In genomic region chr7:64613653-64614052, GRCh38 we compare ENCODE assay signal across 22 cellular contexts. TPM values are rescaled to one million over a fixed set of nuclear protein-coding genes. Genes with fewer than 3 reads are reported as not detected.
DNase-seq lines count a peak whose midpoint lies in the region; ATAC-seq and TF ChIP-seq lines count a peak whose summit lies in the region.
"Had no signal": no experiment of that assay in that cellular context is flagged by ENCODE, and none has a peak within 500 bp of the region (broad histone marks: within the 10 kb centered on the region; RNA-seq: fewer than 3 reads in every experiment).

No MANE protein-coding gene starts in this region.

- no peaks in the 10 kb centered on the region for H3K4me1 ChIP-seq in suprapubic skin
- H3K4me1 ChIP-seq: A549, BE2C, BLaER1 had no signal

- H3K9me3 ChIP-seq in suprapubic skin = no peaks in the 10 kb centered on the region
- H3K9me3 ChIP-seq: BE2C, BLaER1 had no signal

- H3K4me3 ChIP-seq in coronary artery (no peak overlapping the region), suprapubic skin (no peak overlapping the region)
- H3K4me3 ChIP-seq: A549, BLaER1, GM12878 had no signal

- H3K27me3 ChIP-seq in suprapubic skin = no peaks in the 10 kb centered on the region
- H3K27me3 ChIP-seq: BE2C, BLaER1 had no signal

- no peaks in the 10 kb centered on the region for H3K36me3 ChIP-seq in suprapubic skin
- H3K36me3 ChIP-seq: BE2C, BLaER1 had no signal

- DNase-seq in coronary artery (ENCODE audit: low spot score) (peak; percentile 33), suprapubic skin (ENCODE audit: low spot score in 2 of 2) (no peak), AG08395 (ENCODE audit: low spot score) (no peak)
- DNase-seq: BE2C; C1 segment of cervical spinal cord; CD4-positive, alpha-beta memory T cell; CD4-positive, CD25-positive, alpha-beta regulatory T cell; CD8-positive, alpha-beta memory T cell; COR-L47; DMS 273 treated with DMSO at 0.1 percent for 48 hours; DMS153; DMS53; DMS79; DND-41; EL; GDM1 had no signal

- 83% methylated on average over 1 of the region's 1 CpG for WGBS in suprapubic skin

- no peak for TF ChIP-seq POLR2A in suprapubic skin (IDR thresholded peaks at IDR 0.05)

- H3K27ac ChIP-seq in coronary artery (no peak overlapping the region), suprapubic skin (peak overlapping the region; percentile 40)
- H3K27ac ChIP-seq: 22Rv1, A549, BLaER1 had no signal

- ATAC-seq in esophagus mucosa = peak; percentile 74
- no peak for ATAC-seq in HG03045 (IDR thresholded peaks at IDR 0.05; ENCODE audit: unreplicated experiment)
- ATAC-seq: A549, GM12878 had no signal

- TF ChIP-seq EP300 in suprapubic skin (IDR thresholded peaks at IDR 0.05) = no peak

- TF ChIP-seq CTCF in coronary artery (IDR thresholded peaks at IDR 0.05) (no peak), suprapubic skin (IDR thresholded peaks at IDR 0.05) (no peak)

RNA-seq across cellular contexts. Expression of gene ZNF680, which starts 50.8 kb away (rescaled TPM):
- 4.9 TPM for total RNA-seq in esophagus mucosa
- 10 to 100 TPM in 2 of 4 donors, 1 to 10 TPM in 2; 9.6 to 19.3 (median 13.1) TPM for total RNA-seq in suprapubic skin

RNA-seq across cellular contexts. Expression of gene ZNF107, which starts 52.3 kb away (rescaled TPM):
- 2.3 TPM for total RNA-seq in esophagus mucosa
- total RNA-seq in suprapubic skin = 10 to 100 TPM; 14.4 to 22.8 (median 16.5) TPM
